In the genomic region with DNA sequence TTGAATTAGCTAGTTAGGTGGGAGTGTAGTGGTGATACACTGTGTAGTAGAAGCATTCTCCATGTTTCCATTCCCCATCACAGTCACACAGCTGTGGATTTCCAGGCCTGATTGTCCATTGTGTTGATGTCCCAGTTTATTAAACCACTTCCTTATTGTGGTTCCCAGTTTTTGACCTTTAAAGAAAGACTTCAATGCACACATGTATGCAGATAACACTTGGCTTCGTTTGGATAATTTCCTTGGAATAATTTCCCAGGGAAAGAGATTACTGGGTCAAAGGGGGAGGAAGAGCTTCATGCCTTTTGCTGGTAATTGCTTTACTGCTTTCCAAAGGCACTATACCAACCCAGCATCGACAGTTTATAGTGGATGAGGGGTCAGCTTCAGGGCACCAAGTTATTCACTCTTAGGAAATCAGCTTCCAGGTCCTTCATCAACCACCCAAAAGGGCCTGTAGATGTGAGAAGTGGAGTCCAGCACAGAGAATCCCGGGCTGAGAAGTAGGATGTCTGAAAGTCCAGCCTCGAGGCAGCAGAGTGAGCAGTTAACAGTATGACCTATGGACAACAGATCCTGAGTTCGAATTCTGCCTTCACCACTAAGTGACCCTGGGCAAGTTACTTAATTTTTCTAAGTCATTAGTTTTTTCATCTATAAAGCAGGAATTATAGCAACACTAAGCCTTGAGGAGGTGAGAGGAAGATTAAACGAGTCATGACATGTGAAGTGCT, we compare ENCODE assay signal across 8 cellular contexts. TPM values are rescaled to one million over a fixed set of nuclear protein-coding genes. Genes with fewer than 3 reads are reported as not detected.
A peak's percentile ranks its signal among the peaks of the same experiment; 100 is the strongest.
DNase-seq lines count a peak whose midpoint lies in the region; ATAC-seq and TF ChIP-seq lines count a peak whose summit lies in the region.

No MANE protein-coding gene starts in this region.

- in situ Hi-C loops in GM13977 (cut with MboI; ENCODE audit: low pct_unique_long_range_greater_than_20kb, low sequenced_read_pairs, unreplicated experiment) = loop anchor here (10.0 kb wide), 1 partner anchor 168 kb away; the partner anchor contains the start of gene GJD3

- H3K27ac Mint-ChIP-seq in stimulated activated naive CD8-positive, alpha-beta T cell treated with anti-CD3 and anti-CD28 coated beads, Interleukin-15, Interleukin-2, amounts not matched to agents 100 ng/mL and 50 ng/mL, for 24 hours = peak overlapping the region; percentile 96

- no peaks in the 10 kb centered on the region for H4K20me1 ChIP-seq in Loucy (ENCODE audit: insufficient read depth, low read length, poor library complexity, severe bottlenecking)

- H3K4me3 ChIP-seq in Loucy (ENCODE audit: low read length, poor library complexity, severe bottlenecking) = no peak overlapping the region
- no peak overlapping the region for H3K4me3 ChIP-seq in adipocyte (ENCODE audit: low read length)

- H3K4me1 ChIP-seq in Loucy (ENCODE audit: insufficient read depth, low read length, poor library complexity, severe bottlenecking) (peaks cover 58% of the 10 kb centered on the region), adipocyte (ENCODE audit: control insufficient read depth, insufficient read depth, low read length) (peaks cover 42% of the 10 kb centered on the region)

- no peaks in the 10 kb centered on the region for H3K9me2 ChIP-seq in Loucy (replicated peaks; ENCODE audit: low read depth, low read length)

- H3K27me3 Mint-ChIP-seq in stimulated activated naive CD8-positive, alpha-beta T cell treated with anti-CD3 and anti-CD28 coated beads, Interleukin-15, Interleukin-2, amounts not matched to agents 100 ng/mL and 50 ng/mL, for 24 hours = no peaks in the 10 kb centered on the region

- ATAC-seq in left colon (peak; percentile 83), GM21447 (IDR thresholded peaks at IDR 0.05; ENCODE audit: unreplicated experiment) (no peak), GM21529 (IDR thresholded peaks at IDR 0.05; ENCODE audit: unreplicated experiment) (no peak)

- H3K9ac ChIP-seq in Loucy (ENCODE audit: low read depth, low read length, poor library complexity, severe bottlenecking) (peak overlapping the region; percentile 41), adipocyte (ENCODE audit: low read length) (peak overlapping the region; percentile 70)

- H3K9me3 ChIP-seq in Loucy (ENCODE audit: insufficient read depth, low read depth, low read length) (no peaks in the 10 kb centered on the region), adipocyte (ENCODE audit: control insufficient read depth, low read length) (no peaks in the 10 kb centered on the region)

- no peaks in the 10 kb centered on the region for H3K36me3 Mint-ChIP-seq in stimulated activated naive CD8-positive, alpha-beta T cell treated with anti-CD3 and anti-CD28 coated beads, Interleukin-15, Interleukin-2, amounts not matched to agents 100 ng/mL and 50 ng/mL, for 24 hours (ENCODE audit: low read depth)

- TF ChIP-seq CTCF in Loucy (conservative IDR thresholded peaks at IDR 0.05; ENCODE audit: low read length) (no peak), GM13977 (IDR thresholded peaks at IDR 0.05; ENCODE audit: extremely low read depth, insufficient read depth, missing control alignments) (no peak)

- no peak for DNase-seq in adipocyte (ENCODE audit: low read depth)
- DNase-seq in left colon = peak in 1 of 2 donors; percentile 21
- no peak for DNase-seq in effector CD4-positive, alpha-beta T cell
- DNase-seq in GM13977 (ENCODE audit: low spot score) = no peak

- H3K4me3 Mint-ChIP-seq in stimulated activated naive CD8-positive, alpha-beta T cell treated with anti-CD3 and anti-CD28 coated beads, Interleukin-15, Interleukin-2, amounts not matched to agents 100 ng/mL and 50 ng/mL, for 24 hours = peak overlapping the region; percentile 79

- H3K36me3 ChIP-seq in Loucy (ENCODE audit: insufficient read depth, low read length) = no peaks in the 10 kb centered on the region
- H3K36me3 ChIP-seq in adipocyte (ENCODE audit: control insufficient read depth, insufficient read depth, low read length, severe bottlenecking) = no peaks in the 10 kb centered on the region

- peak overlapping the region; percentile 40 for H3K4me2 ChIP-seq in Loucy (ENCODE audit: low read depth, low read length, poor library complexity, severe bottlenecking)

- H3K9me3 Mint-ChIP-seq in stimulated activated naive CD8-positive, alpha-beta T cell treated with anti-CD3 and anti-CD28 coated beads, Interleukin-15, Interleukin-2, amounts not matched to agents 100 ng/mL and 50 ng/mL, for 24 hours = no peaks in the 10 kb centered on the region

- H2AFZ ChIP-seq in Loucy (ENCODE audit: low read length) = no peak overlapping the region

- intact Hi-C loops in left colon (cut with DNase I, micrococcal nuclease) = loop anchor here in 1 of 2 donors (10.0 kb wide), 1 partner anchor 98 kb away; no protein-coding TSS in a partner anchor

- H3F3A ChIP-seq in Loucy (ENCODE audit: low read depth) = no peaks in the 10 kb centered on the region

- H3K27me3 ChIP-seq in Loucy (ENCODE audit: insufficient read depth, low read length, poor library complexity, severe bottlenecking) (no peaks in the 10 kb centered on the region), adipocyte (replicated peaks; ENCODE audit: control insufficient read depth, insufficient read depth, low read length) (no peaks in the 10 kb centered on the region)

- H3K79me2 ChIP-seq in Loucy (ENCODE audit: insufficient read depth, low read length) = no peaks in the 10 kb centered on the region

- peaks cover 92% of the 10 kb centered on the region for H3K4me1 Mint-ChIP-seq in stimulated activated naive CD8-positive, alpha-beta T cell treated with anti-CD3 and anti-CD28 coated beads, Interleukin-15, Interleukin-2, amounts not matched to agents 100 ng/mL and 50 ng/mL, for 24 hours (ENCODE audit: low read depth)

RNA-seq across cellular contexts. Expression of gene TNS4, which starts 31.3 kb away (rescaled TPM):
- total RNA-seq in left colon = 10 to 100 TPM in 1 of 2 donors, 1 to 10 TPM in 1; 2.5 to 10.5 TPM

RNA-seq across cellular contexts. Expression of gene CCR7, which starts 32.6 kb away (rescaled TPM):
- total RNA-seq in left colon = under 1 TPM; 0.31 to 0.95 TPM
